Comparison of ENCODE assay signal across 14 cellular contexts in genomic region chr7:6093375-6093774, GRCh38. TPM values are rescaled to one million over a fixed set of nuclear protein-coding genes. Genes with fewer than 3 reads are reported as not detected.
DNase-seq lines count a peak whose midpoint lies in the region; ATAC-seq and TF ChIP-seq lines count a peak whose summit lies in the region.
"Had no signal": no experiment of that assay in that cellular context is flagged by ENCODE, and none has a peak within 500 bp of the region (broad histone marks: within the 10 kb centered on the region; RNA-seq: fewer than 3 reads in every experiment).

No MANE protein-coding gene starts in this region.

- no peak overlapping the region for H2AK5ac ChIP-seq in neuronal stem cell (ENCODE audit: low read depth, low read length)

- H3K27ac ChIP-seq in SK-N-SH (ENCODE audit: low read depth in 2 of 2, low read length in 1 of 2) (no peak overlapping the region), HEK293 (ENCODE audit: extremely low read depth, low read depth, low read length) (no peak overlapping the region), neuronal stem cell (replicated peaks; ENCODE audit: low read length) (no peak overlapping the region)
- H3K27ac ChIP-seq: 22Rv1, BLaER1 had no signal

- H3K27ac Mint-ChIP-seq in dendritic cell treated with granulocyte-macrophage colony-stimulating factor and Interleukin-4, amounts not matched to agents 40 ng/mL and 50 ng/mL, for 4 days, result peak overlapping the region; percentile 7
- H3K27ac Mint-ChIP-seq: CD8-positive, alpha-beta memory T cell; H9 had no signal

- H2BK5ac ChIP-seq in neuronal stem cell (ENCODE audit: low read length), result no peak overlapping the region

- H3F3A ChIP-seq in SK-N-SH (replicated peaks; ENCODE audit: insufficient read depth), result no peaks in the 10 kb centered on the region

- DNase-seq in SK-N-SH, result no peak
- DNase-seq in neuronal stem cell (ENCODE audit: low spot score), result no peak
- DNase-seq in stimulated activated CD4-positive, alpha-beta T cell treated with anti-CD3 and anti-CD28 coated beads, Interleukin-4, amount 100 ng/mL, for 4 hours, result no peak
- DNase-seq in hypothalamus (lab: John Stamatoyannopoulos, UW), result no peak
- DNase-seq: AML-193; CD8-positive, alpha-beta memory T cell; DMS 273 treated with DMSO at 0.1 percent for 48 hours; H9 had no signal

- peaks cover 9% of the 10 kb centered on the region for H3K9me3 Mint-ChIP-seq in dendritic cell treated with granulocyte-macrophage colony-stimulating factor and Interleukin-4, amounts not matched to agents 40 ng/mL and 50 ng/mL, for 4 days
- H3K9me3 Mint-ChIP-seq: CD8-positive, alpha-beta memory T cell; H9 had no signal

- no peaks in the 10 kb centered on the region for H3K4me1 ChIP-seq in SK-N-SH (ENCODE audit: control insufficient read depth in 1 of 2, insufficient read depth in 2 of 2, low read depth in 1 of 2, low read length in 1 of 2)
- H3K4me1 ChIP-seq in HEK293 (ENCODE audit: control insufficient read depth, insufficient read depth, low read length), result no peaks in the 10 kb centered on the region
- H3K4me1 ChIP-seq in neuronal stem cell (ENCODE audit: control insufficient read depth in 2 of 2, insufficient read depth in 1 of 2, low read depth in 1 of 2, low read length in 2 of 2), result no peaks in the 10 kb centered on the region
- H3K4me1 ChIP-seq: BLaER1 had no signal

- no peak overlapping the region for H3K4me3 Mint-ChIP-seq in dendritic cell treated with granulocyte-macrophage colony-stimulating factor and Interleukin-4, amounts not matched to agents 40 ng/mL and 50 ng/mL, for 4 days
- H3K4me3 Mint-ChIP-seq: CD8-positive, alpha-beta memory T cell had no signal

- no peaks in the 10 kb centered on the region for H3K9me3 ChIP-seq in SK-N-SH
- H3K9me3 ChIP-seq in HEK293 (ENCODE audit: control insufficient read depth, insufficient read depth, low read depth, low read length), result no peaks in the 10 kb centered on the region
- no peaks in the 10 kb centered on the region for H3K9me3 ChIP-seq in neuronal stem cell (replicated peaks in 1 of 2; ENCODE audit: control insufficient read depth in 2 of 2, insufficient read depth in 1 of 2, low read depth in 1 of 2, low read length in 2 of 2)
- H3K9me3 ChIP-seq: BLaER1 had no signal

- TF ChIP-seq EP300 in SK-N-SH (IDR thresholded peaks at IDR 0.05; ENCODE audit: borderline replicate concordance in 1 of 2, low read depth in 1 of 2, low read length in 1 of 2), result no peak

- peak overlapping the region; percentile 67; the same call in 1 of the 2 replicates for H2AFZ ChIP-seq in SK-N-SH (ENCODE audit: low read depth)
- peak overlapping the region; percentile 69 for H2AFZ ChIP-seq in neuronal stem cell (ENCODE audit: low read length)

- intact Hi-C loops in dendritic cell treated with granulocyte-macrophage colony-stimulating factor and Interleukin-4, amounts not matched to agents 40 ng/mL and 50 ng/mL, for 4 days (cut with micrococcal nuclease), result no loop called here

- no peak overlapping the region for H3K4ac ChIP-seq in neuronal stem cell (ENCODE audit: low read length)

- no peak overlapping the region for H4K91ac ChIP-seq in neuronal stem cell (ENCODE audit: low read depth, low read length, poor library complexity)

- no peaks in the 10 kb centered on the region for H3K79me2 ChIP-seq in SK-N-SH (ENCODE audit: insufficient read depth)

- no peaks in the 10 kb centered on the region for H3K9me2 ChIP-seq in SK-N-SH

- CTCF ChIA-PET in SK-N-SH (lab: Yijun Ruan, JAX), result no interaction called here
- CTCF ChIA-PET in HEK293 (lab: Yijun Ruan, JAX), result interaction anchor here (0.8 kb wide), 1 partner anchor 84 kb away, joined by 3 read pairs; the partner anchor contains the start of genes AIMP2 and PMS2

- no peak overlapping the region for H2BK12ac ChIP-seq in neuronal stem cell (ENCODE audit: low read length)

- H4K8ac ChIP-seq in neuronal stem cell (ENCODE audit: low read depth, low read length), result no peak overlapping the region

- no peaks in the 10 kb centered on the region for H3K36me3 Mint-ChIP-seq in dendritic cell treated with granulocyte-macrophage colony-stimulating factor and Interleukin-4, amounts not matched to agents 40 ng/mL and 50 ng/mL, for 4 days (ENCODE audit: low read depth)
- H3K36me3 Mint-ChIP-seq: CD8-positive, alpha-beta memory T cell had no signal

- H3K4me1 Mint-ChIP-seq in dendritic cell treated with granulocyte-macrophage colony-stimulating factor and Interleukin-4, amounts not matched to agents 40 ng/mL and 50 ng/mL, for 4 days (ENCODE audit: low read depth), result peaks cover 7% of the 10 kb centered on the region
- H3K4me1 Mint-ChIP-seq: CD8-positive, alpha-beta memory T cell; H9 had no signal

- H2BK15ac ChIP-seq in neuronal stem cell (ENCODE audit: low read length), result no peak overlapping the region

- TF ChIP-seq RAD21 in SK-N-SH (IDR thresholded peaks at IDR 0.05; ENCODE audit: low read length), result no peak

- ATAC-seq in SK-N-SH treated with all-trans-retinoic acid at 6 μM for 48 hours, result no peak
- no peak for ATAC-seq in GM21619 (IDR thresholded peaks at IDR 0.05; ENCODE audit: unreplicated experiment)

- no peak for TF ChIP-seq CTCF in SK-N-SH (IDR thresholded peaks at IDR 0.05)
- TF ChIP-seq CTCF in HEK293 (tag by site-specific recombination; IDR thresholded peaks at IDR 0.05), result no peak

- H2BK120ac ChIP-seq in neuronal stem cell (ENCODE audit: low read depth, low read length), result no peak overlapping the region

- H3K79me1 ChIP-seq in neuronal stem cell (ENCODE audit: low read depth, low read length), result no peaks in the 10 kb centered on the region

- H3K27me3 ChIP-seq in SK-N-SH (ENCODE audit: insufficient read depth), result peaks cover 12% of the 10 kb centered on the region
- peaks cover 0 to 5% (median 0%) of the 10 kb centered on the region in 3 experiments for H3K27me3 ChIP-seq in neuronal stem cell (ENCODE audit: control insufficient read depth in 3 of 3, insufficient read depth in 3 of 3, low read depth in 1 of 3, low read length in 3 of 3)
- H3K27me3 ChIP-seq: BLaER1 had no signal

- no peak overlapping the region for H3K4me3 ChIP-seq in SK-N-SH (ENCODE audit: low read depth in 2 of 2, low read length in 1 of 2)
- H3K4me3 ChIP-seq in HEK293 (ENCODE audit: low read depth, low read length), result no peak overlapping the region
- H3K4me3 ChIP-seq in neuronal stem cell (ENCODE audit: low read length in 2 of 2), result no peak overlapping the region
- H3K4me3 ChIP-seq: BLaER1 had no signal

- H3K4me2 ChIP-seq in SK-N-SH (no peak overlapping the region), neuronal stem cell (ENCODE audit: insufficient read depth, low read length, poor library complexity, severe bottlenecking) (no peak overlapping the region)
- H3K4me2 ChIP-seq: BLaER1 had no signal

- H4K20me1 ChIP-seq in SK-N-SH (ENCODE audit: insufficient read depth), result no peaks in the 10 kb centered on the region
- H4K20me1 ChIP-seq: BLaER1 had no signal

- H3K23ac ChIP-seq in neuronal stem cell (ENCODE audit: low read depth, low read length, poor library complexity), result no peak overlapping the region

- H3K14ac ChIP-seq in neuronal stem cell (ENCODE audit: low read length), result no peak overlapping the region

- no peak overlapping the region for H3K9ac ChIP-seq in SK-N-SH
- no peak overlapping the region for H3K9ac ChIP-seq in neuronal stem cell (ENCODE audit: low read depth, low read length, poor library complexity)
- H3K9ac ChIP-seq: BLaER1 had no signal

- no peak overlapping the region for H3K18ac ChIP-seq in neuronal stem cell (ENCODE audit: low read length)

- no peaks in the 10 kb centered on the region for H3K36me3 ChIP-seq in SK-N-SH (replicated peaks in 1 of 2; ENCODE audit: control insufficient read depth in 1 of 2, insufficient read depth in 2 of 2, low read length in 1 of 2)
- H3K36me3 ChIP-seq in HEK293 (ENCODE audit: control insufficient read depth in 2 of 2, insufficient read depth in 1 of 2, low read length in 2 of 2), result no peaks in the 10 kb centered on the region
- H3K36me3 ChIP-seq in neuronal stem cell (replicated peaks in 1 of 2; ENCODE audit: control insufficient read depth in 2 of 2, insufficient read depth in 2 of 2, low read length in 2 of 2), result no peaks in the 10 kb centered on the region
- H3K36me3 ChIP-seq: BLaER1 had no signal

- peaks cover 27% of the 10 kb centered on the region for H3K27me3 Mint-ChIP-seq in dendritic cell treated with granulocyte-macrophage colony-stimulating factor and Interleukin-4, amounts not matched to agents 40 ng/mL and 50 ng/mL, for 4 days

- POLR2A ChIA-PET in SK-N-SH (lab: Yijun Ruan, JAX), result no interaction called here
- POLR2A ChIA-PET in HEK293 (lab: Yijun Ruan, JAX), result no interaction called here

- WGBS in SK-N-SH (ENCODE audit: low lambda C conversion rate), result 44% methylated on average over 6 of the region's 6 CpGs
- WGBS in neuronal stem cell (ENCODE audit: extremely low coverage in 2 of 2, insufficient read length in 2 of 2, insufficient replicate concordance in 1 of 2), 2 donors, result no CpG with 5 or more reads among the region's 6 CpGs

TF ChIP-seq in SK-N-SH, 30 proteins besides CTCF, POLR2A, EP300 and RAD21 (continues in another document):
- TF ChIP-seq CHD2 (IDR thresholded peaks at IDR 0.05; ENCODE audit: low read length, partially characterized antibody), result no peak
- no peak for TF ChIP-seq ELF1 (IDR thresholded peaks at IDR 0.05)
- no peak for TF ChIP-seq RCOR1 (IDR thresholded peaks at IDR 0.05; ENCODE audit: low read length)

TF ChIP-seq in SK-N-SH treated with all-trans-retinoic acid at 6 μM for 48 hours, 23 proteins besides CTCF, POLR2A, EP300 and RAD21 (continues in another document):
- TF ChIP-seq GLIS3 (CRISPR knock-in tag; IDR thresholded peaks at IDR 0.05) (no peak), CSDC2 (CRISPR knock-in tag; IDR thresholded peaks at IDR 0.05) (no peak), ZFP30 (CRISPR knock-in tag; IDR thresholded peaks at IDR 0.05) (no peak), TOX (CRISPR knock-in tag; IDR thresholded peaks at IDR 0.05; ENCODE audit: borderline replicate concordance) (no peak), ZFP3 (CRISPR knock-in tag; IDR thresholded peaks at IDR 0.05) (no peak), PPARA (CRISPR knock-in tag; IDR thresholded peaks at IDR 0.05; ENCODE audit: borderline replicate concordance) (no peak)

RNA-seq across cellular contexts. Expression of gene USP42, which starts 11.4 kb away (rescaled TPM):
- polyA plus RNA-seq in SK-N-SH (2012; rRNA removed), result 4.5 and 7.3 TPM in 2 replicates
- polyA plus RNA-seq in SK-N-SH (2012; cell fraction: cytosol; rRNA removed), result 7.0 and 8.3 TPM in 2 replicates
- polyA plus RNA-seq in SK-N-SH (2012; cell fraction: nucleus; rRNA removed), result 20.3 and 21.2 TPM in 2 replicates
- polyA plus RNA-seq in neuronal stem cell (2013, experiment 1 of 2), result 18.1 TPM
- 18.7 TPM for polyA plus RNA-seq in neuronal stem cell (2013, experiment 2 of 2)

RNA-seq across cellular contexts. Expression of gene EIF2AK1, which starts 34.4 kb away (rescaled TPM):
- 96.2 and 120 TPM in 2 replicates for polyA plus RNA-seq in SK-N-SH (2012; rRNA removed)
- polyA plus RNA-seq in SK-N-SH (2012; cell fraction: cytosol; rRNA removed), result 112 and 114 TPM in 2 replicates
- 106 and 122 TPM in 2 replicates for polyA plus RNA-seq in SK-N-SH (2012; cell fraction: nucleus; rRNA removed)
- 64.7 TPM for polyA plus RNA-seq in neuronal stem cell (2013, experiment 1 of 2)
- 66.3 TPM for polyA plus RNA-seq in neuronal stem cell (2013, experiment 2 of 2)
